In genomic region chr5:151082274-151082902, GRCh38 we compare ENCODE assay signal across 7 cellular contexts. TPM values are rescaled to one million over a fixed set of nuclear protein-coding genes. Genes with fewer than 3 reads are reported as not detected.
DNase-seq lines count a peak whose midpoint lies in the region; ATAC-seq and FAIRE-seq lines count a peak whose summit lies in the region.

No MANE protein-coding gene starts in this region.

- H3K27ac Mint-ChIP-seq in naive thymus-derived CD8-positive, alpha-beta T cell = peak overlapping the region in 9 of 10 donors; percentile 2 to 96 (median 64)

- ATAC-seq in naive thymus-derived CD8-positive, alpha-beta T cell = no peak
- ATAC-seq in HG03442 (IDR thresholded peaks at IDR 0.05; ENCODE audit: unreplicated experiment) (no peak), HG02763 (IDR thresholded peaks at IDR 0.05; ENCODE audit: unreplicated experiment) (no peak)

- H3K4me3 Mint-ChIP-seq in naive thymus-derived CD8-positive, alpha-beta T cell = peak overlapping the region; percentile 3 to 93 (median 82)

- no peak for FAIRE-seq in frontal cortex (lab: Jason Lieb, UNC)

- POLR2A ChIA-PET in naive thymus-derived CD8-positive, alpha-beta T cell (lab: Charles Lee) = interaction anchor here (1.0 to 3.2 kb wide), 9 partner anchors 11 to 170 kb away, joined by 3 to 16 read pairs (median 5); partner anchors contain the start of gene GM2A

- DNase-seq in NCI-H146 (lab: John Stamatoyannopoulos, UW) (peak; percentile 35), cerebellar cortex (ENCODE audit: low spot score) (peak; percentile 54), frontal cortex (ENCODE audit: low spot score in 2 of 2) (no peak)
- DNase-seq in naive thymus-derived CD8-positive, alpha-beta T cell = no peak

- peak overlapping the region; percentile 27; the same call in 1 of the 2 replicates for H3K4me3 ChIP-seq in GM08714 (ENCODE audit: low read length)

- H3K36me3 Mint-ChIP-seq in naive thymus-derived CD8-positive, alpha-beta T cell = peaks cover 0 to 10% (median 5%) of the 10 kb centered on the region in 3 donors

- H3K4me1 Mint-ChIP-seq in naive thymus-derived CD8-positive, alpha-beta T cell = peaks cover 30 to 89% (median 59%) of the 10 kb centered on the region in 4 donors

- H3K9me3 Mint-ChIP-seq in naive thymus-derived CD8-positive, alpha-beta T cell = no peaks in the 10 kb centered on the region

- no peaks in the 10 kb centered on the region for H3K27me3 Mint-ChIP-seq in naive thymus-derived CD8-positive, alpha-beta T cell

RNA-seq across cellular contexts. Expression of gene TNIP1, which starts 1.6 kb away (rescaled TPM):
- 100 to 1,000 TPM; 138 to 140 TPM for total RNA-seq in naive thymus-derived CD8-positive, alpha-beta T cell
- polyA plus RNA-seq in naive thymus-derived CD8-positive, alpha-beta T cell = 10 to 100 TPM; 25.6 to 37.5 (median 29.8) TPM
- total RNA-seq in frontal cortex = 15.1 TPM

Comparison
In these comparisons a context has a peak if more than half of its experiments do, and no peak if none do; other contexts are left out.
1. DNase-seq: peak in NCI-H146 (single experiment) and cerebellar cortex (single experiment); none in naive thymus-derived CD8-positive, alpha-beta T cell (0 of 10) and frontal cortex (0 of 2).